In genomic region chr2:224127871-224128501, GRCh38 we compare ENCODE assay signal across 1 cellular context.
A peak's percentile ranks its signal among the peaks of the same experiment; 100 is the strongest.
TF ChIP-seq lines count a peak whose summit lies in the region.

No MANE protein-coding gene starts in this region.

TF ChIP-seq in SK-N-SH, 30 proteins besides CTCF, POLR2A, EP300 and RAD21 (continued from another document):
- TF ChIP-seq REST (IDR thresholded peaks at IDR 0.05; ENCODE audit: low read depth, low read length) (no peak), RCOR1 (IDR thresholded peaks at IDR 0.05; ENCODE audit: low read length) (no peak), NFIC (IDR thresholded peaks at IDR 0.05; ENCODE audit: borderline replicate concordance) (peak; percentile 37), ZBTB33 (IDR thresholded peaks at IDR 0.05; ENCODE audit: borderline replicate concordance, low read depth) (no peak), RFX5 (IDR thresholded peaks at IDR 0.05; ENCODE audit: low read length) (no peak), YY1 (IDR thresholded peaks at IDR 0.05; ENCODE audit: low read depth) (no peak), MXI1 (IDR thresholded peaks at IDR 0.05; ENCODE audit: low read depth, low read length) (no peak), SIN3A (IDR thresholded peaks at IDR 0.05; ENCODE audit: borderline replicate concordance, low read depth, low read length) (no peak), USF2 (IDR thresholded peaks at IDR 0.05; ENCODE audit: borderline replicate concordance, low read depth, low read length) (no peak), SMC3 (IDR thresholded peaks at IDR 0.05; ENCODE audit: low read depth, low read length) (no peak), NRF1 (IDR thresholded peaks at IDR 0.05; ENCODE audit: low read depth, low read length) (no peak), POLR2AphosphoS5 (IDR thresholded peaks at IDR 0.05; ENCODE audit: low read depth, low read length) (no peak), GABPA (IDR thresholded peaks at IDR 0.05; ENCODE audit: low read depth) (no peak), MAX (IDR thresholded peaks at IDR 0.05; ENCODE audit: low read depth) (no peak), FOSL2 (IDR thresholded peaks at IDR 0.05; ENCODE audit: borderline replicate concordance, low read depth) (no peak), USF1 (IDR thresholded peaks at IDR 0.05; ENCODE audit: borderline replicate concordance, low read depth) (no peak), JUND (IDR thresholded peaks at IDR 0.05) (0 out of 2 replicates have a peak, but pooled peaks have one; percentile 8), PBX3 (IDR thresholded peaks at IDR 0.05) (peak; percentile 62), FOXM1 (IDR thresholded peaks at IDR 0.05; ENCODE audit: low read depth) (no peak), FOXJ3 (CRISPR knock-in tag; IDR thresholded peaks at IDR 0.05) (no peak), EZH2phosphoT487 (IDR thresholded peaks at IDR 0.05; ENCODE audit: borderline replicate concordance, low read depth) (no peak)
